14 cellular contexts compared by ENCODE assay signal in the genomic region with DNA sequence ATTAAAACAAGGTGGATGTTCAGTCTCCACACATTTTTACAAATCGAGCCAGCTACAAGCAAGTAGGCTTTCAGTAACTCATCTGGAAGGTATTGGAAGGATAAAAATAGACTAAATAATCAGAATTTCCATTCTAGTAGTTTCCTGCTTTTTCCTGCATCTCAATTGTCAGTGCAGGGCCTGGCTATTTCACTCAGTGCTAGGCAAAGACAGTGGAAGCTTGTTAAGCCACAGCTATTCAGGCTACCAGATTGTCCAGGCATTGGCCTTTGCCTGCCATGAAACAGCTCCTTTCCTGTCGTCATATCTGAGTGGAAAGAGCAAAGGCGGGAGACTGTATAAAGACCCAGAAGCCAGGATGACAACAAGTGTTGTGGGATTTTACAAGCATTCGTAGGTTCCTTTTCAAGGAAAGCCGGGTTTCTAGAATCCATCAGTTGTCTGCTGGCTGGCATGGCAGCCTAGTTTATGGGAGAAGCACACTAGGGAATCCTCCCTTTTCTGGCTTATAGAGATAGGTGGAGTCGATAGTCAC. TPM values are rescaled to one million over a fixed set of nuclear protein-coding genes. Genes with fewer than 3 reads are reported as not detected.
DNase-seq lines count a peak whose midpoint lies in the region; ATAC-seq and TF ChIP-seq lines count a peak whose summit lies in the region.
"Had no signal": no experiment of that assay in that cellular context is flagged by ENCODE, and none has a peak within 500 bp of the region (broad histone marks: within the 10 kb centered on the region; RNA-seq: fewer than 3 reads in every experiment).

No MANE protein-coding gene starts in this region.

- no peak overlapping the region for H3K4me3 ChIP-seq in lower lobe of right lung

- no peak for TF ChIP-seq POLR2A in erythroblast (IDR thresholded peaks at IDR 0.05; ENCODE audit: low read length)
- TF ChIP-seq POLR2A in GM18505 (IDR thresholded peaks at IDR 0.05; ENCODE audit: borderline replicate concordance, extremely low read depth, insufficient read depth, insufficient read length): no peak

- peaks cover 39% of the 10 kb centered on the region for H3K4me1 Mint-ChIP-seq in activated CD4-positive, alpha-beta T cell treated with anti-CD3 and anti-CD28 coated beads, Interleukin-2, amount 10 ng/mL, durations not matched to agents 7 days and 5 days
- H3K4me1 Mint-ChIP-seq in T-helper 17 cell: peaks cover 48% of the 10 kb centered on the region
- peaks cover 60% of the 10 kb centered on the region for H3K4me1 Mint-ChIP-seq in stimulated activated memory B cell treated with anti-CD40 and anti-IgM and Interleukin-4, amounts not matched to agents 10 μg/mL and 1 μg/mL and 100 μg/mL, for 72 hours

- peak overlapping the region; percentile 89 for H3K27ac Mint-ChIP-seq in activated CD4-positive, alpha-beta T cell treated with anti-CD3 and anti-CD28 coated beads, Interleukin-2, amount 10 ng/mL, durations not matched to agents 7 days and 5 days
- peak overlapping the region; percentile 94 for H3K27ac Mint-ChIP-seq in T-helper 17 cell
- H3K27ac Mint-ChIP-seq in stimulated activated memory B cell treated with anti-CD40 and anti-IgM and Interleukin-4, amounts not matched to agents 10 μg/mL and 1 μg/mL and 100 μg/mL, for 72 hours: peak overlapping the region; percentile 78

- H3K4me3 Mint-ChIP-seq in activated CD4-positive, alpha-beta T cell treated with anti-CD3 and anti-CD28 coated beads, Interleukin-2, amount 10 ng/mL, durations not matched to agents 7 days and 5 days: no peak overlapping the region
- peak overlapping the region; percentile 7 for H3K4me3 Mint-ChIP-seq in T-helper 17 cell
- no peak overlapping the region for H3K4me3 Mint-ChIP-seq in stimulated activated memory B cell treated with anti-CD40 and anti-IgM and Interleukin-4, amounts not matched to agents 10 μg/mL and 1 μg/mL and 100 μg/mL, for 72 hours

- intact Hi-C loops in lower lobe of right lung (cut with DNase I): no loop called here

- H3K36me3 ChIP-seq in lower lobe of right lung: no peaks in the 10 kb centered on the region
- H3K36me3 ChIP-seq: neutrophil had no signal

- CTCF ChIA-PET in activated CD4-positive, alpha-beta T cell treated with anti-CD3 and anti-CD28 coated beads, Interleukin-2, amount 10 ng/mL, durations not matched to agents 7 days and 5 days (lab: Charles Lee): no interaction called here

- TF ChIP-seq CTCF in lower lobe of right lung (IDR thresholded peaks at IDR 0.05): no peak

- POLR2A ChIA-PET in activated CD4-positive, alpha-beta T cell treated with anti-CD3 and anti-CD28 coated beads, Interleukin-2, amount 10 ng/mL, durations not matched to agents 7 days and 5 days (lab: Charles Lee): no interaction called here

- H3K9me3 Mint-ChIP-seq in activated CD4-positive, alpha-beta T cell treated with anti-CD3 and anti-CD28 coated beads, Interleukin-2, amount 10 ng/mL, durations not matched to agents 7 days and 5 days: no peaks in the 10 kb centered on the region
- H3K9me3 Mint-ChIP-seq in stimulated activated memory B cell treated with anti-CD40 and anti-IgM and Interleukin-4, amounts not matched to agents 10 μg/mL and 1 μg/mL and 100 μg/mL, for 72 hours: no peaks in the 10 kb centered on the region

- no peak for DNase-seq in activated CD4-positive, alpha-beta T cell treated with anti-CD3 and anti-CD28 coated beads, Interleukin-2, amount 10 ng/mL, durations not matched to agents 7 days and 5 days
- no peak for DNase-seq in activated CD4-positive, alpha-beta T cell treated with anti-CD3 and anti-CD28 coated beads, Interleukin-2, amount 50 U/mL, for 1 hour
- DNase-seq in T-helper 17 cell (no peak), erythroblast (lab: John Stamatoyannopoulos, UW) (peak; percentile 34 to 36), lower lobe of right lung (no peak)
- DNase-seq in activated effector memory CD4-positive, alpha-beta T cell treated with Interleukin-2 at 50 U/mL for 16 hours: no peak
- DNase-seq: activated CD4-positive, CD25-positive, alpha-beta regulatory T cell; EL; NCI-H2081 treated with DMSO at 0.1 percent for 48 hours; stimulated activated CD4-positive, alpha-beta T cell treated with anti-CD3 and anti-CD28 coated beads, Interleukin-4, amount 100 ng/mL, for 4 hours; trophoblast cell had no signal

- H3K27ac ChIP-seq in lower lobe of right lung: no peak overlapping the region

- peaks cover 32% of the 10 kb centered on the region for H3K4me1 ChIP-seq in lower lobe of right lung

- H3K27me3 ChIP-seq in lower lobe of right lung (ENCODE audit: low read depth): no peaks in the 10 kb centered on the region
- H3K27me3 ChIP-seq: neutrophil had no signal

- peaks cover 11% of the 10 kb centered on the region for H3K36me3 Mint-ChIP-seq in activated CD4-positive, alpha-beta T cell treated with anti-CD3 and anti-CD28 coated beads, Interleukin-2, amount 10 ng/mL, durations not matched to agents 7 days and 5 days (ENCODE audit: low read depth)
- peaks cover 4% of the 10 kb centered on the region for H3K36me3 Mint-ChIP-seq in T-helper 17 cell (ENCODE audit: low read depth)
- no peaks in the 10 kb centered on the region for H3K36me3 Mint-ChIP-seq in stimulated activated memory B cell treated with anti-CD40 and anti-IgM and Interleukin-4, amounts not matched to agents 10 μg/mL and 1 μg/mL and 100 μg/mL, for 72 hours

- H3K9me3 ChIP-seq in T-helper 17 cell (ENCODE audit: control insufficient read depth, low read length, poor library complexity, severe bottlenecking) (no peaks in the 10 kb centered on the region), lower lobe of right lung (no peaks in the 10 kb centered on the region)
- H3K9me3 ChIP-seq: neutrophil had no signal

- no peaks in the 10 kb centered on the region for H3K27me3 Mint-ChIP-seq in activated CD4-positive, alpha-beta T cell treated with anti-CD3 and anti-CD28 coated beads, Interleukin-2, amount 10 ng/mL, durations not matched to agents 7 days and 5 days
- no peaks in the 10 kb centered on the region for H3K27me3 Mint-ChIP-seq in T-helper 17 cell
- H3K27me3 Mint-ChIP-seq in stimulated activated memory B cell treated with anti-CD40 and anti-IgM and Interleukin-4, amounts not matched to agents 10 μg/mL and 1 μg/mL and 100 μg/mL, for 72 hours: no peaks in the 10 kb centered on the region

- ATAC-seq in T-helper 17 cell: no peak
- no peak for ATAC-seq in stimulated activated memory B cell treated with anti-CD40 and anti-IgM and Interleukin-4, amounts not matched to agents 10 μg/mL and 1 μg/mL and 100 μg/mL, for 72 hours
- ATAC-seq in GM18505 (IDR thresholded peaks at IDR 0.05; ENCODE audit: unreplicated experiment): no peak
- ATAC-seq in lower lobe of right lung: no peak

RNA-seq across cellular contexts. Expression of gene TNRC6B, which starts 2.1 kb away (rescaled TPM):
- 10 to 100 TPM; 65.1 to 65.2 TPM for total RNA-seq in activated CD4-positive, alpha-beta T cell treated with anti-CD3 and anti-CD28 coated beads, Interleukin-2, amount 10 ng/mL, durations not matched to agents 7 days and 5 days
- total RNA-seq in T-helper 17 cell (100 to 1,000 TPM; 128 to 140 TPM), lower lobe of right lung (54.6 TPM)

Comparison
In these comparisons a context has a peak if more than half of its experiments do, and no peak if none do; other contexts are left out.
1. DNase-seq: peak in erythroblast (2 of 2); none in activated CD4-positive, alpha-beta T cell treated with anti-CD3 and anti-CD28 coated beads, Interleukin-2, amount 10 ng/mL, durations not matched to agents 7 days and 5 days (single experiment), activated CD4-positive, alpha-beta T cell treated with anti-CD3 and anti-CD28 coated beads, Interleukin-2, amount 50 U/mL, for 1 hour (single experiment), T-helper 17 cell (0 of 3), activated effector memory CD4-positive, alpha-beta T cell treated with Interleukin-2 at 50 U/mL for 16 hours (single experiment) and lower lobe of right lung (single experiment).
2. Peak in every context shown above with its lines, with median percentiles within 50 percentile points of each other: H3K27ac Mint-ChIP-seq.